ENCODE assay signal across 1 cellular context in genomic region chr9:130443840-130444492, GRCh38.
TF ChIP-seq lines count a peak whose summit lies in the region.

No MANE protein-coding gene starts in this region.

TF ChIP-seq in GM23338, 12 proteins besides CTCF, POLR2A, EP300 and RAD21 (continued from another document):
- TF ChIP-seq ZNF462 (CRISPR knock-in tag; IDR thresholded peaks at IDR 0.05), result no peak
- no peak for TF ChIP-seq ZNF114 (CRISPR knock-in tag; IDR thresholded peaks at IDR 0.05)
- no peak for TF ChIP-seq ZNF331 (CRISPR knock-in tag; IDR thresholded peaks at IDR 0.05; ENCODE audit: low read depth)
- no peak for TF ChIP-seq CREB1 (CRISPR knock-in tag; IDR thresholded peaks at IDR 0.05; ENCODE audit: low read depth)
- TF ChIP-seq REST (IDR thresholded peaks at IDR 0.05; ENCODE audit: unreplicated experiment), result no peak
- TF ChIP-seq ETS1 (IDR thresholded peaks at IDR 0.05), result no peak
- no peak for TF ChIP-seq NANOG (IDR thresholded peaks at IDR 0.05; ENCODE audit: borderline replicate concordance)
